14 cellular contexts compared by ENCODE assay signal in the genomic region with DNA sequence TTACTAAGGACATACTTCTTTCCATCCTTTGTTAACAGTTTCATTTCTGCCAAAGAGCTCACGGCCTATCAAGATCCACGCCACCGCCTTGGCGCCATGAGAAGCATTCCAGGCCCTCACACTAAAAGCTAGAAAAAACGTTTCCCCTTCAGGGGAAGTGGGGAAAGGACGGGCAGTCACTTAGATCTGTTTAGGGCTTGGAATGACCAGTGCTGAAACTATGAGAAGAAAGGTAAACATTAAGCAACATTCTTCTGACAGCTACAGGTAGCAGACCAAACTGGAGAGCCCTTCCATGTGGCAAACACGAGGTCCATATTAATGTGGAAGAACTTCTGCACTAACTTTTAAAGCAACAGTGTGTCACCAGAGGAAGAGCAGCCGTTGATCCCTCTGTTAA.
DNase-seq lines count a peak whose midpoint lies in the region; ATAC-seq, FAIRE-seq and TF ChIP-seq lines count a peak whose summit lies in the region.
"Had no signal": no experiment of that assay in that cellular context is flagged by ENCODE, and none has a peak within 500 bp of the region (broad histone marks: within the 10 kb centered on the region; RNA-seq: fewer than 3 reads in every experiment).

No MANE protein-coding gene starts in this region.

- intact Hi-C loops in MCF 10A (cut with micrococcal nuclease) (no loop called here), breast epithelium (cut with DNase I; ENCODE audit: low total_unique reads) (no loop called here), activated B cell treated with CpG ODN at 0.5 μM for 24 hours (cut with micrococcal nuclease) (loop anchor here (10.0 kb wide), 1 partner anchor 56 kb away; no protein-coding TSS in a partner anchor), left lung (cut with DNase I) (loop anchor here in 1 of 2 donors (10.0 kb wide), 1 partner anchor 144 kb away; a partner anchor contains a TSS)

- no peak for TF ChIP-seq CTCF in MCF 10A (IDR thresholded peaks at IDR 0.05; ENCODE audit: unreplicated experiment)
- TF ChIP-seq CTCF in breast epithelium (IDR thresholded peaks at IDR 0.05), result no peak
- no peak for TF ChIP-seq CTCF in activated B cell treated with CpG ODN at 0.5 μM for 24 hours (IDR thresholded peaks at IDR 0.05)
- no peak for TF ChIP-seq CTCF in left lung (IDR thresholded peaks at IDR 0.05)
- no peak for TF ChIP-seq CTCF in osteocyte (IDR thresholded peaks at IDR 0.05)

- DNase-seq in MCF 10A (ENCODE audit: unreplicated experiment), result peak; percentile 12
- DNase-seq in breast epithelium (ENCODE audit: low spot score in 2 of 2), result no peak
- DNase-seq in activated B cell treated with CpG ODN at 0.5 μM for 24 hours, result no peak
- DNase-seq in left lung, result no peak
- no peak for DNase-seq in NCI-H69 (lab: John Stamatoyannopoulos, UW)
- no peak for DNase-seq in osteocyte (ENCODE audit: extremely low spot score, unreplicated experiment)
- DNase-seq in RCC 7860 (ENCODE audit: low spot score), result no peak
- DNase-seq: brain microvascular endothelial cell; foreskin fibroblast; NCI-H1092; NK-92 treated with Interleukin-12 subunit alpha and Interleukin-12 subunit beta, amount 100 ng/mL, for 24 hours; ovary had no signal

- ATAC-seq in activated B cell treated with CpG ODN at 0.5 μM for 24 hours (ENCODE audit: low read depth) (no peak), left lung (peak; percentile 88), HG03520 (IDR thresholded peaks at IDR 0.05; ENCODE audit: unreplicated experiment) (no peak)

- H3K27me3 Mint-ChIP-seq in MCF 10A (ENCODE audit: insufficient read depth, unreplicated experiment), result peaks cover 54% of the 10 kb centered on the region
- H3K27me3 Mint-ChIP-seq in activated B cell treated with CpG ODN at 0.5 μM for 24 hours, result no peaks in the 10 kb centered on the region
- no peaks in the 10 kb centered on the region for H3K27me3 Mint-ChIP-seq in osteocyte (ENCODE audit: unreplicated experiment)

- no peak for FAIRE-seq in RCC 7860 (lab: Jason Lieb, UNC)

- no peak overlapping the region for H3K27ac ChIP-seq in breast epithelium
- H3K27ac ChIP-seq in left lung, result peak overlapping the region in 1 of 2 donors; percentile 27
- H3K27ac ChIP-seq: brain microvascular endothelial cell, ovary, SJSA1 had no signal

- peaks cover 0 to 24% of the 10 kb centered on the region in 2 donors for H3K27me3 ChIP-seq in breast epithelium
- H3K27me3 ChIP-seq in left lung, result no peaks in the 10 kb centered on the region
- H3K27me3 ChIP-seq: brain microvascular endothelial cell, ovary, SJSA1 had no signal

- H3K36me3 ChIP-seq in breast epithelium (no peaks in the 10 kb centered on the region), left lung (no peaks in the 10 kb centered on the region)
- H3K36me3 ChIP-seq: brain microvascular endothelial cell, ovary, SJSA1 had no signal

- no peaks in the 10 kb centered on the region for H3K9me3 ChIP-seq in breast epithelium
- H3K9me3 ChIP-seq in left lung, result no peaks in the 10 kb centered on the region
- H3K9me3 ChIP-seq: ovary, SJSA1 had no signal

- H3K4me1 ChIP-seq in breast epithelium (no peaks in the 10 kb centered on the region), left lung (peaks cover 3 to 15% of the 10 kb centered on the region in 2 donors)
- H3K4me1 ChIP-seq: SJSA1 had no signal

- TF ChIP-seq POLR2A in breast epithelium (IDR thresholded peaks at IDR 0.05), result no peak

- H3K27ac Mint-ChIP-seq in MCF 10A (ENCODE audit: low read depth, unreplicated experiment) (no peak overlapping the region), activated B cell treated with CpG ODN at 0.5 μM for 24 hours (peak overlapping the region; percentile 65), osteocyte (ENCODE audit: unreplicated experiment) (no peak overlapping the region)

- H3K4me3 ChIP-seq in breast epithelium (no peak overlapping the region), left lung (no peak overlapping the region)
- H3K4me3 ChIP-seq: ovary, SJSA1 had no signal

- H3K4me3 Mint-ChIP-seq in MCF 10A (ENCODE audit: unreplicated experiment) (no peak overlapping the region), activated B cell treated with CpG ODN at 0.5 μM for 24 hours (no peak overlapping the region), osteocyte (ENCODE audit: unreplicated experiment) (no peak overlapping the region)

- BruUV-seq in MCF 10A (replicated peaks; lab: Mats Ljungman, UMichigan), result no TSS peak

- peaks cover 6% of the 10 kb centered on the region for H3K36me3 Mint-ChIP-seq in MCF 10A (ENCODE audit: insufficient read depth, unreplicated experiment)
- H3K36me3 Mint-ChIP-seq in activated B cell treated with CpG ODN at 0.5 μM for 24 hours (ENCODE audit: low read depth), result peaks cover 35% of the 10 kb centered on the region
- H3K36me3 Mint-ChIP-seq in osteocyte (ENCODE audit: unreplicated experiment), result no peaks in the 10 kb centered on the region

- POLR2A ChIA-PET in MCF 10A (lab: Yijun Ruan, JAX), result no interaction called here
- POLR2A ChIA-PET in activated B cell treated with CpG ODN at 0.5 μM for 24 hours (lab: Charles Lee), result no interaction called here

- H3K9me3 Mint-ChIP-seq in MCF 10A (ENCODE audit: unreplicated experiment), result no peaks in the 10 kb centered on the region
- no peaks in the 10 kb centered on the region for H3K9me3 Mint-ChIP-seq in activated B cell treated with CpG ODN at 0.5 μM for 24 hours
- no peaks in the 10 kb centered on the region for H3K9me3 Mint-ChIP-seq in osteocyte (ENCODE audit: unreplicated experiment)

- CTCF ChIA-PET in MCF 10A (lab: Yijun Ruan, JAX) (interaction anchor here (0.6 to 3.3 kb wide), 10 partner anchors 11 to 380 kb away, joined by 3 to 36 read pairs (median 3); no protein-coding TSS in a partner anchor), activated B cell treated with CpG ODN at 0.5 μM for 24 hours (lab: Charles Lee) (interaction anchor here (0.6 to 3.8 kb wide), 6 partner anchors 35 to 164 kb away, joined by 3 to 20 read pairs (median 7); a partner anchor contains a TSS)

- H3K4me1 Mint-ChIP-seq in MCF 10A (ENCODE audit: insufficient read depth, unreplicated experiment) (no peaks in the 10 kb centered on the region), activated B cell treated with CpG ODN at 0.5 μM for 24 hours (peaks cover 54% of the 10 kb centered on the region), osteocyte (ENCODE audit: unreplicated experiment) (no peaks in the 10 kb centered on the region)
